ENCODE assay signal across 1 cellular context in genomic region chr5:61330879-61331406, GRCh38.
A peak's percentile ranks its signal among the peaks of the same experiment; 100 is the strongest.
TF ChIP-seq lines count a peak whose summit lies in the region.

No MANE protein-coding gene starts in this region.

TF ChIP-seq in H1, 55 proteins besides CTCF, POLR2A, EP300 and RAD21 (continued from another document):
- TF ChIP-seq USF2 (IDR thresholded peaks at IDR 0.05; ENCODE audit: low read length), result no peak
- TF ChIP-seq KDM4A (IDR thresholded peaks at IDR 0.05; ENCODE audit: low read depth, low read length, severe bottlenecking), result peak; percentile 85
- no peak for TF ChIP-seq EZH2 (IDR thresholded peaks at IDR 0.05; ENCODE audit: low read depth, low read length, severe bottlenecking)
- no peak for TF ChIP-seq CBX5 (IDR thresholded peaks at IDR 0.05; ENCODE audit: low read depth, low read length)
- TF ChIP-seq BRCA1 (IDR thresholded peaks at IDR 0.05; ENCODE audit: low read depth, low read length), result no peak
- no peak for TF ChIP-seq HDAC6 (IDR thresholded peaks at IDR 0.05; ENCODE audit: low read depth, low read length)
- no peak for TF ChIP-seq ATF2 (IDR thresholded peaks at IDR 0.05; ENCODE audit: low read length)
- TF ChIP-seq PHF8 (conservative IDR thresholded peaks at IDR 0.05; ENCODE audit: low read depth, low read length), result peak; percentile 35
- TF ChIP-seq YY1 (IDR thresholded peaks at IDR 0.05; ENCODE audit: low read depth, low read length), result no peak
- no peak for TF ChIP-seq RNF2 (IDR thresholded peaks at IDR 0.05; ENCODE audit: borderline replicate concordance, low read depth, low read length, missing control alignments, poor library complexity, severe bottlenecking)
- no peak for TF ChIP-seq SIRT6 (IDR thresholded peaks at IDR 0.05; ENCODE audit: low read length)
- TF ChIP-seq MAX (IDR thresholded peaks at IDR 0.05), result no peak; the same call in 1 of the 2 replicates
- no peak for TF ChIP-seq CBX8 (IDR thresholded peaks at IDR 0.05; ENCODE audit: borderline replicate concordance, low read depth, low read length)
- peak; percentile 47 for TF ChIP-seq RBBP5 (IDR thresholded peaks at IDR 0.05; ENCODE audit: borderline replicate concordance, low read depth, low read length)
- no peak for TF ChIP-seq CHD7 (IDR thresholded peaks at IDR 0.05; ENCODE audit: insufficient replicate concordance, low read length)
- no peak for TF ChIP-seq SAP30 (IDR thresholded peaks at IDR 0.05; ENCODE audit: insufficient read depth, insufficient replicate concordance, low read length)
- no peak for TF ChIP-seq NANOG (IDR thresholded peaks at IDR 0.05; ENCODE audit: insufficient read depth, low read depth, low read length, poor library complexity, severe bottlenecking)
- TF ChIP-seq TBP (IDR thresholded peaks at IDR 0.05; ENCODE audit: low read depth, low read length), result no peak
- no peak for TF ChIP-seq TAF7 (optimal IDR thresholded peaks at IDR 0.05; ENCODE audit: borderline replicate concordance, low read depth, low read length)
- no peak for TF ChIP-seq SP1 (IDR thresholded peaks at IDR 0.05; ENCODE audit: low read depth, low read length)
- peak; percentile 11; the same call in 1 of the 2 replicates for TF ChIP-seq E2F6 (IDR thresholded peaks at IDR 0.05)
- no peak for TF ChIP-seq SRF (IDR thresholded peaks at IDR 0.05; ENCODE audit: low read depth, low read length)
- TF ChIP-seq SP4 (IDR thresholded peaks at IDR 0.05; ENCODE audit: low read length), result no peak
- no peak for TF ChIP-seq POLR2AphosphoS5 (IDR thresholded peaks at IDR 0.05; ENCODE audit: low read depth, low read length)
- no peak for TF ChIP-seq TAF1 (IDR thresholded peaks at IDR 0.05; ENCODE audit: low read depth, low read length)
- no peak for TF ChIP-seq SIX5 (IDR thresholded peaks at IDR 0.05; ENCODE audit: low read depth, low read length)
- TF ChIP-seq ASH2L (IDR thresholded peaks at IDR 0.05; ENCODE audit: low read length), result peak; percentile 93
- TF ChIP-seq ZNF274 (IDR thresholded peaks at IDR 0.05; ENCODE audit: borderline replicate concordance, extremely low read depth, low read length), result no peak
- no peak for TF ChIP-seq RFX5 (IDR thresholded peaks at IDR 0.05; ENCODE audit: borderline replicate concordance, low read depth, low read length)
- TF ChIP-seq EGR1 (IDR thresholded peaks at IDR 0.05; ENCODE audit: borderline replicate concordance, low read depth, low read length), result no peak
- TF ChIP-seq ATF3 (IDR thresholded peaks at IDR 0.05; ENCODE audit: insufficient read depth, low read depth, low read length), result no peak
- TF ChIP-seq HDAC2 (IDR thresholded peaks at IDR 0.05; ENCODE audit: borderline replicate concordance in 1 of 2, low read depth in 2 of 2, low read length in 2 of 2), result no peak
- no peak for TF ChIP-seq KDM1A (IDR thresholded peaks at IDR 0.05; ENCODE audit: borderline replicate concordance, low read length)
- TF ChIP-seq CREB1 (IDR thresholded peaks at IDR 0.05), result no peak
- no peak for TF ChIP-seq GABPA (IDR thresholded peaks at IDR 0.05; ENCODE audit: borderline replicate concordance, insufficient read depth, low read length)
- TF ChIP-seq SP2 (IDR thresholded peaks at IDR 0.05; ENCODE audit: low read length), result no peak
- no peak for TF ChIP-seq TCF12 (IDR thresholded peaks at IDR 0.05; ENCODE audit: low read depth, low read length)
- no peak for TF ChIP-seq TEAD4 (IDR thresholded peaks at IDR 0.05; ENCODE audit: low read depth, low read length)
